In genomic region chr2:219544567-219544966, GRCh38 we compare ENCODE assay signal across 8 cellular contexts. TPM values are rescaled to one million over a fixed set of nuclear protein-coding genes. Genes with fewer than 3 reads are reported as not detected.
DNase-seq lines count a peak whose midpoint lies in the region; ATAC-seq and TF ChIP-seq lines count a peak whose summit lies in the region.

No MANE protein-coding gene starts in this region.

- POLR2A ChIA-PET in activated CD4-positive, alpha-beta T cell treated with anti-CD3 and anti-CD28 coated beads for 36 hours (lab: Charles Lee): no interaction called here
- POLR2A ChIA-PET in activated B cell treated with CpG ODN at 0.5 μM for 24 hours (lab: Charles Lee): no interaction called here

- peaks cover 25% of the 10 kb centered on the region for H3K27me3 ChIP-seq in iPS-15b (ENCODE audit: control insufficient read depth, insufficient read depth, low read length)

- no peaks in the 10 kb centered on the region for H3K27me3 Mint-ChIP-seq in activated CD4-positive, alpha-beta T cell treated with anti-CD3 and anti-CD28 coated beads for 36 hours
- H3K27me3 Mint-ChIP-seq in activated B cell treated with CpG ODN at 0.5 μM for 24 hours: peaks cover 44% of the 10 kb centered on the region
- peaks cover 35% of the 10 kb centered on the region for H3K27me3 Mint-ChIP-seq in stimulated activated naive CD8-positive, alpha-beta T cell treated with anti-CD3 and anti-CD28 coated beads, Interleukin-15, amount 100 ng/mL, for 72 hours

- TF ChIP-seq CTCF in activated B cell treated with CpG ODN at 0.5 μM for 24 hours (IDR thresholded peaks at IDR 0.05): no peak

- peak overlapping the region; percentile 87 for H3K4me3 Mint-ChIP-seq in activated CD4-positive, alpha-beta T cell treated with anti-CD3 and anti-CD28 coated beads for 36 hours
- peak overlapping the region; percentile 78 for H3K4me3 Mint-ChIP-seq in activated B cell treated with CpG ODN at 0.5 μM for 24 hours
- H3K4me3 Mint-ChIP-seq in stimulated activated naive CD8-positive, alpha-beta T cell treated with anti-CD3 and anti-CD28 coated beads, Interleukin-15, amount 100 ng/mL, for 72 hours: peak overlapping the region; percentile 79 to 93

- H3K4me1 ChIP-seq in iPS-15b (ENCODE audit: control insufficient read depth, insufficient read depth, low read length): peaks cover 4% of the 10 kb centered on the region

- H3K9me3 ChIP-seq in iPS-15b (ENCODE audit: control insufficient read depth, insufficient read depth, low read length): no peaks in the 10 kb centered on the region

- H3K27ac Mint-ChIP-seq in activated CD4-positive, alpha-beta T cell treated with anti-CD3 and anti-CD28 coated beads for 36 hours: no peak overlapping the region
- H3K27ac Mint-ChIP-seq in activated B cell treated with CpG ODN at 0.5 μM for 24 hours: no peak overlapping the region
- no peak overlapping the region for H3K27ac Mint-ChIP-seq in stimulated activated naive CD8-positive, alpha-beta T cell treated with anti-CD3 and anti-CD28 coated beads, Interleukin-15, amount 100 ng/mL, for 72 hours

- no peak for DNase-seq in activated CD4-positive, alpha-beta T cell treated with anti-CD3 and anti-CD28 coated beads for 36 hours
- no peak for DNase-seq in activated CD4-positive, alpha-beta T cell treated with anti-CD3 and anti-CD28 coated beads, Interleukin-2, amount 50 U/mL, for 48 hours
- DNase-seq in activated B cell treated with CpG ODN at 0.5 μM for 24 hours (no peak), LoVo (ENCODE audit: low spot score) (no peak)
- DNase-seq in stimulated activated naive CD8-positive, alpha-beta T cell treated with anti-CD3 and anti-CD28 coated beads, Interleukin-15, amount 100 ng/mL, for 72 hours: no peak

- peaks cover 22% of the 10 kb centered on the region for H3K36me3 ChIP-seq in iPS-15b (ENCODE audit: control insufficient read depth, insufficient read depth, low read length)

- no peak for ATAC-seq in activated CD4-positive, alpha-beta T cell treated with anti-CD3 and anti-CD28 coated beads for 36 hours
- ATAC-seq in activated B cell treated with CpG ODN at 0.5 μM for 24 hours (ENCODE audit: low read depth) (no peak), HG03039 (IDR thresholded peaks at IDR 0.05; ENCODE audit: unreplicated experiment) (no peak), GM19351 (IDR thresholded peaks at IDR 0.05; ENCODE audit: unreplicated experiment) (no peak)
- no peak for ATAC-seq in stimulated activated naive CD8-positive, alpha-beta T cell treated with anti-CD3 and anti-CD28 coated beads, Interleukin-15, amount 100 ng/mL, for 72 hours

- CTCF ChIA-PET in activated CD4-positive, alpha-beta T cell treated with anti-CD3 and anti-CD28 coated beads for 36 hours (lab: Charles Lee): interaction anchor here (0.6 to 6.9 kb wide), 9 partner anchors 15 to 144 kb away, joined by 3 to 55 read pairs (median 4); partner anchors contain the start of genes GMPPA and STK11IP
- CTCF ChIA-PET in activated B cell treated with CpG ODN at 0.5 μM for 24 hours (lab: Charles Lee): interaction anchor here (1.0 to 1.6 kb wide), 3 partner anchors 15 to 141 kb away, joined by 3 to 5 read pairs (median 5); no protein-coding TSS in a partner anchor

- intact Hi-C loops in activated CD4-positive, alpha-beta T cell treated with anti-CD3 and anti-CD28 coated beads for 36 hours (cut with DNase I, micrococcal nuclease): loop anchor here in 1 of 2 experiments (5.0 to 10.0 kb wide), 7 partner anchors 247 to 1140 kb away; partner anchors contain the start of genes CNOT9, NHEJ1, TUBA4A and TUBA4B
- intact Hi-C loops in activated B cell treated with CpG ODN at 0.5 μM for 24 hours (cut with micrococcal nuclease): loop anchor here (5.0 kb wide), 3 partner anchors 267 to 832 kb away; partner anchors contain the start of genes DNAJB2, TTLL4, TUBA4A and TUBA4B

- H3K4me1 Mint-ChIP-seq in activated CD4-positive, alpha-beta T cell treated with anti-CD3 and anti-CD28 coated beads for 36 hours: peaks cover 22% of the 10 kb centered on the region
- H3K4me1 Mint-ChIP-seq in activated B cell treated with CpG ODN at 0.5 μM for 24 hours: peaks cover 22% of the 10 kb centered on the region
- peaks cover 25% of the 10 kb centered on the region for H3K4me1 Mint-ChIP-seq in stimulated activated naive CD8-positive, alpha-beta T cell treated with anti-CD3 and anti-CD28 coated beads, Interleukin-15, amount 100 ng/mL, for 72 hours

- H3K9ac ChIP-seq in iPS-15b (ENCODE audit: low read depth, low read length): no peak overlapping the region

- no peaks in the 10 kb centered on the region for H3K9me3 Mint-ChIP-seq in activated CD4-positive, alpha-beta T cell treated with anti-CD3 and anti-CD28 coated beads for 36 hours (ENCODE audit: low read depth)
- no peaks in the 10 kb centered on the region for H3K9me3 Mint-ChIP-seq in activated B cell treated with CpG ODN at 0.5 μM for 24 hours
- H3K9me3 Mint-ChIP-seq in stimulated activated naive CD8-positive, alpha-beta T cell treated with anti-CD3 and anti-CD28 coated beads, Interleukin-15, amount 100 ng/mL, for 72 hours: no peaks in the 10 kb centered on the region

- H3K36me3 Mint-ChIP-seq in activated CD4-positive, alpha-beta T cell treated with anti-CD3 and anti-CD28 coated beads for 36 hours (ENCODE audit: low read depth): peaks cover 6% of the 10 kb centered on the region
- no peaks in the 10 kb centered on the region for H3K36me3 Mint-ChIP-seq in activated B cell treated with CpG ODN at 0.5 μM for 24 hours (ENCODE audit: low read depth)

- H3K4me3 ChIP-seq in iPS-15b (ENCODE audit: low read depth, low read length): peak overlapping the region; percentile 81

RNA-seq across cellular contexts. Expression of gene TMEM198, which starts 0.7 kb away (rescaled TPM):
- total RNA-seq in activated CD4-positive, alpha-beta T cell treated with anti-CD3 and anti-CD28 coated beads for 36 hours: 1 to 10 TPM; 2.4 to 2.7 TPM
- total RNA-seq in activated B cell treated with CpG ODN at 0.5 μM for 24 hours: 0.86 and 1.2 TPM in 2 replicates

RNA-seq across cellular contexts. Expression of gene CHPF, which starts 1.0 kb away (rescaled TPM):
- total RNA-seq in activated CD4-positive, alpha-beta T cell treated with anti-CD3 and anti-CD28 coated beads for 36 hours: 10 to 100 TPM; 14.1 to 17.1 TPM
- 4.1 and 4.7 TPM in 2 replicates for total RNA-seq in activated B cell treated with CpG ODN at 0.5 μM for 24 hours

RNA-seq across cellular contexts. Expression of gene OBSL1, which starts 26.8 kb away (rescaled TPM):
- total RNA-seq in activated CD4-positive, alpha-beta T cell treated with anti-CD3 and anti-CD28 coated beads for 36 hours: 1 to 10 TPM; 1.0 to 1.9 TPM
- not detected in 2 replicates for total RNA-seq in activated B cell treated with CpG ODN at 0.5 μM for 24 hours

RNA-seq across cellular contexts. Expression of gene INHA, which starts 27.5 kb away (rescaled TPM):
- total RNA-seq in activated CD4-positive, alpha-beta T cell treated with anti-CD3 and anti-CD28 coated beads for 36 hours: not detected
- not detected in 2 replicates for total RNA-seq in activated B cell treated with CpG ODN at 0.5 μM for 24 hours

RNA-seq across cellular contexts. Expression of gene ASIC4, which starts 30.3 kb away (rescaled TPM):
- not detected for total RNA-seq in activated CD4-positive, alpha-beta T cell treated with anti-CD3 and anti-CD28 coated beads for 36 hours
- 0.15 TPM in 1 of 2 replicates, not detected in the other for total RNA-seq in activated B cell treated with CpG ODN at 0.5 μM for 24 hours
